In the genomic region with DNA sequence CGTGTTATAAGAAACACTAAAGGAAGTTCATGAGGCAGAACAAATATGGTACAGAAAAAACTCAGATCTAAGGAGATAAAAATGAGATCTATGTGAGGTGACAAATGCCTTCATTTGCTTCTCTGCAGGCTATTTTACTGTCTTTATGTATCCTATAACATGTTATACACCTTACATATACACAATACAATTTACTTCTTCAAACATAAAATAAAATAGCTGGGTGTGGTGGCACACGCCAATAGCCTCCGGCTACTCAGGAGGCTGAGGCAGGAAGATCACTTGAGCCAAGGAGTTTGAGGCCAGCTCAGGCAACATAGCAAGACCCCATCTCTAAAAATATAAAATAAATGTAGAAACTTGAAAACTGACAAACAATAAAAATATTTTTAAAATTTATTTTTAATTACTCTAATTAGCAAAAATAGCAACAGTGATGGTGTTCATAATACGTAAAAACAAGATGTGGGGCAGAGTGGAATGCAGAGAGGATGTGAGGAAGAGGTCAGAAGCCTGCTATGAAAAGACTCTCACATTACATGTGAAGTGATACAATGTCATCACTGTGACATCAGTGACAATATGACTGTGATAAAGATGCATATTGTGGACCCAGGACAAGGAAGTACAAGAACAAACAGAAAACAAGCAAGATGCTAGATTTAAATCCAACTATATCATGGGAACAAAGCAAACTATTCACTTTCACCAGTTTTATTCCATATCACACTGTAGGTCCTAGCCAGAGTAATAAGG, we compare ENCODE assay signal across 18 cellular contexts. TPM values are rescaled to one million over a fixed set of nuclear protein-coding genes. Genes with fewer than 3 reads are reported as not detected.
A peak's percentile ranks its signal among the peaks of the same experiment; 100 is the strongest.
DNase-seq lines count a peak whose midpoint lies in the region; ATAC-seq and TF ChIP-seq lines count a peak whose summit lies in the region.
"Had no signal": no experiment of that assay in that cellular context is flagged by ENCODE, and none has a peak within 500 bp of the region (broad histone marks: within the 10 kb centered on the region; RNA-seq: fewer than 3 reads in every experiment).

No MANE protein-coding gene starts in this region.

- POLR2A ChIA-PET in A673 (lab: Charles Lee; ENCODE audit: low non-redundant PET) = no interaction called here

- H3K4me1 ChIP-seq in CD4-positive, CD25-positive, alpha-beta regulatory T cell (ENCODE audit: control insufficient read depth, insufficient read depth, low read length, poor library complexity, severe bottlenecking) = peaks cover 5% of the 10 kb centered on the region
- no peaks in the 10 kb centered on the region for H3K4me1 ChIP-seq in mucosa of descending colon (ENCODE audit: low read depth)
- H3K4me1 ChIP-seq in A673 (ENCODE audit: insufficient read depth, low read length, poor library complexity, severe bottlenecking) = peaks cover 14% of the 10 kb centered on the region

- H3K36me3 ChIP-seq in CD4-positive, CD25-positive, alpha-beta regulatory T cell (ENCODE audit: control insufficient read depth, insufficient read depth, low read length) = peaks cover 13% of the 10 kb centered on the region
- H3K36me3 ChIP-seq in mucosa of descending colon (ENCODE audit: low read depth) = no peaks in the 10 kb centered on the region
- no peaks in the 10 kb centered on the region for H3K36me3 ChIP-seq in A673 (ENCODE audit: insufficient read depth, low read length, poor library complexity, severe bottlenecking)

- no peak for ATAC-seq in CD4-positive, CD25-positive, alpha-beta regulatory T cell (ENCODE audit: low read depth in 2 of 2)
- ATAC-seq in activated T-helper 17 cell treated with anti-CD3 and anti-CD28 coated beads, Interleukin-2, amount 50 U/mL, for 72 hours (replicated peaks) = peak; percentile 46
- peak; percentile 75 for ATAC-seq in mucosa of descending colon
- no peak for ATAC-seq in HG03025 (IDR thresholded peaks at IDR 0.05; ENCODE audit: low FRiP score, unreplicated experiment)
- ATAC-seq in natural killer cell treated with Interleukin-12 subunit alpha and Interleukin-12 subunit beta and Interleukin-15 and Interleukin-18, amount 100 ng/mL, for 72 hours = no peak
- ATAC-seq in sciatic nerve = no peak
- ATAC-seq: HCT116, K562, Panc1, Right ventricle myocardium inferior, SK-N-SH treated with all-trans-retinoic acid at 6 μM for 48 hours had no signal

- H3K9me3 Mint-ChIP-seq in CD4-positive, CD25-positive, alpha-beta regulatory T cell = peaks cover 0 to 2% (median 0%) of the 10 kb centered on the region in 7 donors
- peaks cover 4% of the 10 kb centered on the region; the same call in 1 of the 2 replicates for H3K9me3 Mint-ChIP-seq in HFFc6
- H3K9me3 Mint-ChIP-seq in activated T-helper 17 cell treated with anti-CD3 and anti-CD28 coated beads, Interleukin-2, amount 50 U/mL, for 72 hours = no peaks in the 10 kb centered on the region
- no peaks in the 10 kb centered on the region for H3K9me3 Mint-ChIP-seq in natural killer cell treated with Interleukin-12 subunit alpha and Interleukin-12 subunit beta and Interleukin-15 and Interleukin-18, amount 100 ng/mL, for 72 hours

- no peaks in the 10 kb centered on the region for H3K27me3 ChIP-seq in CD4-positive, CD25-positive, alpha-beta regulatory T cell (ENCODE audit: control insufficient read depth, insufficient read depth, low read length)
- no peaks in the 10 kb centered on the region for H3K27me3 ChIP-seq in A673 (replicated peaks; ENCODE audit: insufficient read depth, low read depth, low read length, poor library complexity)

- peaks cover 20% of the 10 kb centered on the region for H3K36me3 Mint-ChIP-seq in CD4-positive, CD25-positive, alpha-beta regulatory T cell
- peaks cover 65% of the 10 kb centered on the region for H3K36me3 Mint-ChIP-seq in HFFc6 (ENCODE audit: low read depth)
- H3K36me3 Mint-ChIP-seq in activated T-helper 17 cell treated with anti-CD3 and anti-CD28 coated beads, Interleukin-2, amount 50 U/mL, for 72 hours (ENCODE audit: low read depth) = peaks cover 65% of the 10 kb centered on the region
- H3K36me3 Mint-ChIP-seq in natural killer cell treated with Interleukin-12 subunit alpha and Interleukin-12 subunit beta and Interleukin-15 and Interleukin-18, amount 100 ng/mL, for 72 hours = peaks cover 22% of the 10 kb centered on the region

- CTCF ChIA-PET in A673 (lab: Charles Lee) = no interaction called here

- DNase-seq in CD4-positive, CD25-positive, alpha-beta regulatory T cell = no peak
- DNase-seq in HFFc6 (no peak), mucosa of descending colon (peak in 1 of 3 donors; percentile 28), A673 (ENCODE audit: low spot score) (no peak), sciatic nerve (ENCODE audit: low spot score) (no peak)
- DNase-seq in natural killer cell treated with Interleukin-12 subunit alpha and Interleukin-12 subunit beta and Interleukin-15 and Interleukin-18, amount 100 ng/mL, for 72 hours (ENCODE audit: low spot score) = no peak
- DNase-seq: COR-L47, NCI-H1092 treated with DMSO at 0.1 percent for 48 hours, NCI-H1694, NCI-H446 treated with DMSO at 0.1 percent for 48 hours, NCI-H774 had no signal

- TF ChIP-seq CTCF in HFFc6 (IDR thresholded peaks at IDR 0.05) = no peak
- TF ChIP-seq CTCF in mucosa of descending colon (IDR thresholded peaks at IDR 0.05) = no peak
- no peak for TF ChIP-seq CTCF in A673 (conservative IDR thresholded peaks at IDR 0.05; ENCODE audit: low read depth, low read length)

- H3K4me3 Mint-ChIP-seq in CD4-positive, CD25-positive, alpha-beta regulatory T cell = no peak overlapping the region
- no peak overlapping the region for H3K4me3 Mint-ChIP-seq in HFFc6
- H3K4me3 Mint-ChIP-seq in activated T-helper 17 cell treated with anti-CD3 and anti-CD28 coated beads, Interleukin-2, amount 50 U/mL, for 72 hours = no peak overlapping the region
- no peak overlapping the region for H3K4me3 Mint-ChIP-seq in natural killer cell treated with Interleukin-12 subunit alpha and Interleukin-12 subunit beta and Interleukin-15 and Interleukin-18, amount 100 ng/mL, for 72 hours

- no peak overlapping the region for H3K4me3 ChIP-seq in CD4-positive, CD25-positive, alpha-beta regulatory T cell (ENCODE audit: low read depth, low read length)
- H3K4me3 ChIP-seq in mucosa of descending colon (no peak overlapping the region), A673 (ENCODE audit: low read depth, low read length, poor library complexity, severe bottlenecking) (no peak overlapping the region)
- H3K4me3 ChIP-seq: K562 had no signal

- no peaks in the 10 kb centered on the region for H3K27me3 Mint-ChIP-seq in CD4-positive, CD25-positive, alpha-beta regulatory T cell
- H3K27me3 Mint-ChIP-seq in HFFc6 (ENCODE audit: insufficient read depth) = no peaks in the 10 kb centered on the region; the same call in 1 of the 2 replicates
- no peaks in the 10 kb centered on the region for H3K27me3 Mint-ChIP-seq in activated T-helper 17 cell treated with anti-CD3 and anti-CD28 coated beads, Interleukin-2, amount 50 U/mL, for 72 hours
- H3K27me3 Mint-ChIP-seq in natural killer cell treated with Interleukin-12 subunit alpha and Interleukin-12 subunit beta and Interleukin-15 and Interleukin-18, amount 100 ng/mL, for 72 hours = no peaks in the 10 kb centered on the region

- intact Hi-C loops in mucosa of descending colon (cut with DNase I, micrococcal nuclease) = no loop called here
- intact Hi-C loops in A673 (cut with micrococcal nuclease; ENCODE audit: unreplicated experiment) = no loop called here
- intact Hi-C loops in sciatic nerve (cut with DNase I) = no loop called here

- peaks cover 17 to 27% (median 24%) of the 10 kb centered on the region in 4 donors for H3K4me1 Mint-ChIP-seq in CD4-positive, CD25-positive, alpha-beta regulatory T cell
- peaks cover 53% of the 10 kb centered on the region for H3K4me1 Mint-ChIP-seq in HFFc6 (ENCODE audit: low read depth)
- peaks cover 13% of the 10 kb centered on the region for H3K4me1 Mint-ChIP-seq in activated T-helper 17 cell treated with anti-CD3 and anti-CD28 coated beads, Interleukin-2, amount 50 U/mL, for 72 hours
- H3K4me1 Mint-ChIP-seq in natural killer cell treated with Interleukin-12 subunit alpha and Interleukin-12 subunit beta and Interleukin-15 and Interleukin-18, amount 100 ng/mL, for 72 hours (ENCODE audit: low read depth in 2 of 2) = peaks cover 14 to 25% of the 10 kb centered on the region in 2 donors

- no TSS peak for BruUV-seq in A673 (replicated peaks; lab: Mats Ljungman, UMichigan)

- H3K9me3 ChIP-seq in CD4-positive, CD25-positive, alpha-beta regulatory T cell (ENCODE audit: control insufficient read depth in 2 of 2, low read length in 2 of 2) = no peaks in the 10 kb centered on the region
- H3K9me3 ChIP-seq in mucosa of descending colon (no peaks in the 10 kb centered on the region), A673 (ENCODE audit: low read depth, low read length, poor library complexity, severe bottlenecking) (no peaks in the 10 kb centered on the region)

- H3K27ac Mint-ChIP-seq in CD4-positive, CD25-positive, alpha-beta regulatory T cell = peak overlapping the region in 2 of 3 donors; percentile 2 to 69
- peak overlapping the region; percentile 2; the same call in 1 of the 2 replicates for H3K27ac Mint-ChIP-seq in HFFc6
- no peak overlapping the region for H3K27ac Mint-ChIP-seq in activated T-helper 17 cell treated with anti-CD3 and anti-CD28 coated beads, Interleukin-2, amount 50 U/mL, for 72 hours
- no peak overlapping the region for H3K27ac Mint-ChIP-seq in natural killer cell treated with Interleukin-12 subunit alpha and Interleukin-12 subunit beta and Interleukin-15 and Interleukin-18, amount 100 ng/mL, for 72 hours

- H3K27ac ChIP-seq in CD4-positive, CD25-positive, alpha-beta regulatory T cell (ENCODE audit: insufficient read depth, low read length, poor library complexity, severe bottlenecking) = no peak overlapping the region
- no peak overlapping the region for H3K27ac ChIP-seq in A673 (ENCODE audit: low read depth, low read length, poor library complexity, severe bottlenecking)

RNA-seq across cellular contexts. Expression of gene VPS53, which starts 31.0 kb away (rescaled TPM):
- total RNA-seq in CD4-positive, CD25-positive, alpha-beta regulatory T cell = 79.1 TPM
- polyA plus RNA-seq in CD4-positive, CD25-positive, alpha-beta regulatory T cell = 1 to 10 TPM; 7.7 to 9.4 (median 8.4) TPM
- total RNA-seq in HFFc6 (2021; fragmentation: NEBNext Ultra II Directional; extraction: Animal tissue kit (Norgen Biotek cat#: 25700)) = 10 to 100 TPM; 85.3 to 91.0 (median 87.9) TPM
- 10 to 100 TPM; 38.3 to 53.3 TPM for total RNA-seq in activated T-helper 17 cell treated with anti-CD3 and anti-CD28 coated beads, Interleukin-2, amount 50 U/mL, for 72 hours
- total RNA-seq in mucosa of descending colon (10 to 100 TPM; 66.8 to 76.8 (median 71.7) TPM), A673 (2021) (80.0 and 92.3 TPM in 2 replicates), sciatic nerve (76.6 TPM)
- 100 to 1,000 TPM in 1 of 2 donors, 10 to 100 TPM in 1; 76.7 to 102 TPM for total RNA-seq in natural killer cell treated with Interleukin-12 subunit alpha and Interleukin-12 subunit beta and Interleukin-15 and Interleukin-18, amount 100 ng/mL, for 72 hours

RNA-seq across cellular contexts. Expression of gene TLCD3A, which starts 48.7 kb away (rescaled TPM):
- total RNA-seq in CD4-positive, CD25-positive, alpha-beta regulatory T cell = 0.67 TPM
- under 1 TPM; 0.17 to 0.51 (median 0.35) TPM for polyA plus RNA-seq in CD4-positive, CD25-positive, alpha-beta regulatory T cell
- 10 to 100 TPM; 28.2 to 35.8 (median 34.5) TPM for total RNA-seq in HFFc6 (2021; fragmentation: NEBNext Ultra II Directional; extraction: Animal tissue kit (Norgen Biotek cat#: 25700))
- 10 to 100 TPM; 15.0 to 22.0 TPM for total RNA-seq in activated T-helper 17 cell treated with anti-CD3 and anti-CD28 coated beads, Interleukin-2, amount 50 U/mL, for 72 hours
- total RNA-seq in mucosa of descending colon (10 to 100 TPM in 1 of 3 donors, 1 to 10 TPM in 2; 4.9 to 14.8 (median 6.0) TPM), A673 (2021) (38.7 and 49.2 TPM in 2 replicates), sciatic nerve (10.1 TPM)
- 10 to 100 TPM; 15.5 to 17.8 TPM for total RNA-seq in natural killer cell treated with Interleukin-12 subunit alpha and Interleukin-12 subunit beta and Interleukin-15 and Interleukin-18, amount 100 ng/mL, for 72 hours

Comparison
In these comparisons a context has a peak if more than half of its experiments do, and no peak if none do; other contexts are left out.
1. ATAC-seq: peak in activated T-helper 17 cell treated with anti-CD3 and anti-CD28 coated beads, Interleukin-2, amount 50 U/mL, for 72 hours (single experiment) and mucosa of descending colon (single experiment); none in CD4-positive, CD25-positive, alpha-beta regulatory T cell (0 of 2), HG03025 (single experiment), natural killer cell treated with Interleukin-12 subunit alpha and Interleukin-12 subunit beta and Interleukin-15 and Interleukin-18, amount 100 ng/mL, for 72 hours (0 of 2) and sciatic nerve (single experiment).
2. H3K27ac Mint-ChIP-seq: peak in CD4-positive, CD25-positive, alpha-beta regulatory T cell (2 of 3) and HFFc6 (single experiment); none in activated T-helper 17 cell treated with anti-CD3 and anti-CD28 coated beads, Interleukin-2, amount 50 U/mL, for 72 hours (single experiment) and natural killer cell treated with Interleukin-12 subunit alpha and Interleukin-12 subunit beta and Interleukin-15 and Interleukin-18, amount 100 ng/mL, for 72 hours (0 of 2).